ENCODE assay signal across 1 cellular context in genomic region chr18:80004600-80005342, GRCh38.
TF ChIP-seq lines count a peak whose summit lies in the region.

No MANE protein-coding gene starts in this region.

TF ChIP-seq in IMR-90, 13 proteins besides CTCF, POLR2A, EP300 and RAD21:
- no peak for TF ChIP-seq MXI1 (IDR thresholded peaks at IDR 0.05; ENCODE audit: borderline replicate concordance, low read depth, low read length)
